ENCODE assay signal across 25 cellular contexts in genomic region chr1:17655922-17656321, GRCh38.
"Had no signal": no experiment of that assay in that cellular context is flagged by ENCODE, and none has a peak within 500 bp of the region (broad histone marks: within the 10 kb centered on the region; RNA-seq: fewer than 3 reads in every experiment).

No MANE protein-coding gene starts in this region.

- H3K27ac ChIP-seq: esophagus muscularis mucosa, foreskin keratinocyte, gastroesophageal sphincter, heart left ventricle, hepatocyte, left lung, lower lobe of right lung had no signal

- H3K4me1 ChIP-seq: foreskin keratinocyte, left lung, lower lobe of right lung had no signal

- H3K27me3 ChIP-seq: dorsolateral prefrontal cortex, esophagus muscularis mucosa, foreskin keratinocyte, gastroesophageal sphincter, heart left ventricle, hepatocyte, left lung had no signal

- H3K79me2 ChIP-seq: hepatocyte had no signal

- H2AFZ ChIP-seq: hepatocyte had no signal

- H3K36me3 Mint-ChIP-seq: immature natural killer cell had no signal

- DNase-seq: dermis blood vessel endothelial cell; dorsolateral prefrontal cortex; effector CD4-positive, alpha-beta T cell; effector memory CD4-positive, alpha-beta T cell; foreskin keratinocyte; heart left ventricle; hypothalamus; immature natural killer cell; islet precursor cell; kidney; kidney glomerular epithelial cell; left colon; left lung; left ventricle myocardium superior; lower lobe of right lung; mesenchymal stem cell; mucosa of descending colon had no signal

- H3K4me3 Mint-ChIP-seq: immature natural killer cell, mesothelial cell of epicardium had no signal

- FAIRE-seq: colon, endothelial cell of umbilical vein, frontal cortex, kidney had no signal

- H3K27ac Mint-ChIP-seq: immature natural killer cell, mesothelial cell of epicardium had no signal

- H3K9me3 ChIP-seq: esophagus muscularis mucosa, gastroesophageal sphincter, heart left ventricle, left lung, lower lobe of right lung, mucosa of descending colon had no signal

- H3K4me3 ChIP-seq: coronary artery, dorsolateral prefrontal cortex, esophagus muscularis mucosa, gastroesophageal sphincter, heart left ventricle, hepatocyte, left lung, lower lobe of right lung, mucosa of descending colon had no signal

- H3K4me1 Mint-ChIP-seq: immature natural killer cell, mesothelial cell of epicardium had no signal

- H3K9me3 Mint-ChIP-seq: immature natural killer cell, mesothelial cell of epicardium had no signal

- H3K4me2 ChIP-seq: hepatocyte had no signal

- ATAC-seq: foreskin keratinocyte, gastroesophageal sphincter, heart left ventricle, left colon, left lung, left ventricle myocardium superior, lower lobe of right lung, mucosa of descending colon had no signal
